In genomic region chr15:79439236-79439635, GRCh38 we compare ENCODE assay signal across 23 cellular contexts.
"Had no signal": no experiment of that assay in that cellular context is flagged by ENCODE, and none has a peak within 500 bp of the region (broad histone marks: within the 10 kb centered on the region; RNA-seq: fewer than 3 reads in every experiment).

No MANE protein-coding gene starts in this region.

- H3K4me1 Mint-ChIP-seq: immature natural killer cell; memory B cell; stimulated activated naive B cell treated with anti-CD40 and anti-IgM and Interleukin-4, amounts not matched to agents 10 μg/mL and 1 μg/mL and 100 μg/mL, for 72 hours had no signal

- H3K27ac ChIP-seq: coronary artery, lower lobe of right lung, parathyroid adenoma, prostate gland, right atrium auricular region, sigmoid colon, stomach, thyroid gland had no signal

- H3K27me3 ChIP-seq: right atrium auricular region, thyroid gland had no signal

- H3K36me3 ChIP-seq: lower lobe of right lung, prostate gland, right atrium auricular region, sigmoid colon, stomach, thyroid gland had no signal

- H2AFZ ChIP-seq: parathyroid adenoma had no signal

- H3K4me1 ChIP-seq: lower lobe of right lung, parathyroid adenoma, prostate gland, right atrium auricular region, sigmoid colon, stomach, thyroid gland had no signal

- H3K9me3 ChIP-seq: lower lobe of right lung, prostate gland, right atrium auricular region, sigmoid colon, stomach, thyroid gland had no signal

- H3K4me3 Mint-ChIP-seq: immature natural killer cell; memory B cell; natural killer cell treated with Interleukin-12 subunit alpha and Interleukin-12 subunit beta and Interleukin-15 and Interleukin-18, amount 100 ng/mL, for 72 hours; neural crest cell; stimulated activated naive B cell treated with anti-CD40 and anti-IgM and Interleukin-4, amounts not matched to agents 10 μg/mL and 1 μg/mL and 100 μg/mL, for 72 hours had no signal

- ATAC-seq: left colon; left ventricle myocardium superior; lower lobe of right lung; natural killer cell treated with Interleukin-12 subunit alpha and Interleukin-12 subunit beta and Interleukin-15 and Interleukin-18, amount 100 ng/mL, for 72 hours; stimulated activated naive B cell treated with anti-CD40 and anti-IgM and Interleukin-4, amounts not matched to agents 10 μg/mL and 1 μg/mL and 100 μg/mL, for 72 hours had no signal

- H3K27ac Mint-ChIP-seq: memory B cell; natural killer cell treated with Interleukin-12 subunit alpha and Interleukin-12 subunit beta and Interleukin-15 and Interleukin-18, amount 100 ng/mL, for 72 hours; stimulated activated naive B cell treated with anti-CD40 and anti-IgM and Interleukin-4, amounts not matched to agents 10 μg/mL and 1 μg/mL and 100 μg/mL, for 72 hours had no signal

- H3K9ac ChIP-seq: parathyroid adenoma had no signal

- H3K9me3 Mint-ChIP-seq: immature natural killer cell; memory B cell; neural crest cell; stimulated activated naive B cell treated with anti-CD40 and anti-IgM and Interleukin-4, amounts not matched to agents 10 μg/mL and 1 μg/mL and 100 μg/mL, for 72 hours had no signal

- H3K36me3 Mint-ChIP-seq: immature natural killer cell; memory B cell; natural killer cell treated with Interleukin-12 subunit alpha and Interleukin-12 subunit beta and Interleukin-15 and Interleukin-18, amount 100 ng/mL, for 72 hours; stimulated activated naive B cell treated with anti-CD40 and anti-IgM and Interleukin-4, amounts not matched to agents 10 μg/mL and 1 μg/mL and 100 μg/mL, for 72 hours had no signal

- DNase-seq: dermis blood vessel endothelial cell; effector memory CD4-positive, alpha-beta T cell; hypothalamus; immature natural killer cell; islet precursor cell; kidney glomerular epithelial cell; left colon; left ventricle myocardium superior; lower lobe of right lung; sigmoid colon; stimulated activated CD4-positive, alpha-beta T cell treated with anti-CD3 and anti-CD28 coated beads, Interleukin-2, amount 100 ng/mL, for 24 hours; stimulated activated CD4-positive, alpha-beta T cell treated with anti-CD3 and anti-CD28 coated beads, Interleukin-4, amount 100 ng/mL, for 24 hours; stimulated activated naive B cell treated with anti-CD40 and anti-IgM and Interleukin-4, amounts not matched to agents 10 μg/mL and 1 μg/mL and 100 μg/mL, for 72 hours; stomach; thyroid gland; trophoblast cell had no signal

- H3K4me3 ChIP-seq: coronary artery, lower lobe of right lung, prostate gland, right atrium auricular region, sigmoid colon, stomach, thyroid gland had no signal
